In genomic region chr3:43448098-43448497, GRCh38 we compare ENCODE assay signal across 13 cellular contexts.
DNase-seq lines count a peak whose midpoint lies in the region; ATAC-seq lines count a peak whose summit lies in the region.
"Had no signal": no experiment of that assay in that cellular context is flagged by ENCODE, and none has a peak within 500 bp of the region (broad histone marks: within the 10 kb centered on the region; RNA-seq: fewer than 3 reads in every experiment).

No MANE protein-coding gene starts in this region.

- H3K9me2 ChIP-seq in Karpas-422 (replicated peaks; ENCODE audit: insufficient read depth, low read length), result no peaks in the 10 kb centered on the region

- no peaks in the 10 kb centered on the region for H3K9me3 Mint-ChIP-seq in activated naive CD4-positive, alpha-beta T cell treated with anti-CD3 and anti-CD28 coated beads for 36 hours
- H3K9me3 Mint-ChIP-seq: CD4-positive, alpha-beta T cell; GM23338 had no signal

- H3K4me1 ChIP-seq in Karpas-422 (ENCODE audit: low read length), result no peaks in the 10 kb centered on the region
- H3K4me1 ChIP-seq: Caco-2 had no signal

- H3K27me3 Mint-ChIP-seq in activated naive CD4-positive, alpha-beta T cell treated with anti-CD3 and anti-CD28 coated beads for 36 hours (ENCODE audit: low read depth), result no peaks in the 10 kb centered on the region
- no peaks in the 10 kb centered on the region for H3K27me3 Mint-ChIP-seq in T-helper 17 cell
- H3K27me3 Mint-ChIP-seq: CD4-positive, alpha-beta T cell had no signal

- no peaks in the 10 kb centered on the region for H3K79me2 ChIP-seq in Karpas-422 (ENCODE audit: low read length)

- no peak for ATAC-seq in T-helper 17 cell
- ATAC-seq: GM23338 had no signal

- H3K4me3 ChIP-seq in Karpas-422 (ENCODE audit: low read length), result no peak overlapping the region
- H3K4me3 ChIP-seq: GM23338 had no signal

- H3K36me3 ChIP-seq in Karpas-422 (ENCODE audit: insufficient read depth, low read length), result no peaks in the 10 kb centered on the region

- H3K9me3 ChIP-seq in Karpas-422 (ENCODE audit: low read length) (no peaks in the 10 kb centered on the region), T-helper 17 cell (ENCODE audit: control insufficient read depth, low read length, poor library complexity, severe bottlenecking) (no peaks in the 10 kb centered on the region)
- H3K9me3 ChIP-seq: Caco-2 had no signal

- no peaks in the 10 kb centered on the region for H3K27me3 ChIP-seq in Karpas-422 (ENCODE audit: low read length)

- no peak overlapping the region for H2AFZ ChIP-seq in Karpas-422 (ENCODE audit: low read length)
- H2AFZ ChIP-seq: GM23338 had no signal

- no peak overlapping the region for H3K4me2 ChIP-seq in Karpas-422 (ENCODE audit: low read depth, low read length, poor library complexity, severe bottlenecking)
- H3K4me2 ChIP-seq: GM23338 had no signal

- H3K27ac Mint-ChIP-seq in activated naive CD4-positive, alpha-beta T cell treated with anti-CD3 and anti-CD28 coated beads for 36 hours, result no peak overlapping the region
- H3K27ac Mint-ChIP-seq in T-helper 17 cell, result peak overlapping the region; percentile 24
- H3K27ac Mint-ChIP-seq: CD4-positive, alpha-beta T cell; GM23338 had no signal

- CTCF ChIA-PET in activated naive CD4-positive, alpha-beta T cell treated with anti-CD3 and anti-CD28 coated beads for 36 hours (lab: Charles Lee), result no interaction called here

- H4K20me1 ChIP-seq in Karpas-422 (ENCODE audit: insufficient read depth, low read depth, low read length), result no peaks in the 10 kb centered on the region

- intact Hi-C loops in activated naive CD4-positive, alpha-beta T cell treated with anti-CD3 and anti-CD28 coated beads for 36 hours (cut with micrococcal nuclease), result no loop called here

- peaks cover 7% of the 10 kb centered on the region for H3K4me1 Mint-ChIP-seq in activated naive CD4-positive, alpha-beta T cell treated with anti-CD3 and anti-CD28 coated beads for 36 hours (ENCODE audit: low read depth)
- no peaks in the 10 kb centered on the region for H3K4me1 Mint-ChIP-seq in T-helper 17 cell
- H3K4me1 Mint-ChIP-seq: GM23338 had no signal

- no peak overlapping the region for H3K27ac ChIP-seq in Karpas-422 (ENCODE audit: low read length)
- H3K27ac ChIP-seq: C4-2B had no signal

- no peaks in the 10 kb centered on the region for H3K36me3 Mint-ChIP-seq in activated naive CD4-positive, alpha-beta T cell treated with anti-CD3 and anti-CD28 coated beads for 36 hours (ENCODE audit: low read depth)
- H3K36me3 Mint-ChIP-seq in T-helper 17 cell (ENCODE audit: low read depth), result no peaks in the 10 kb centered on the region

- H3K4me3 Mint-ChIP-seq in activated naive CD4-positive, alpha-beta T cell treated with anti-CD3 and anti-CD28 coated beads for 36 hours, result no peak overlapping the region
- no peak overlapping the region for H3K4me3 Mint-ChIP-seq in T-helper 17 cell
- H3K4me3 Mint-ChIP-seq: CD4-positive, alpha-beta T cell; GM23338 had no signal

- peak; percentile 19 for DNase-seq in activated naive CD4-positive, alpha-beta T cell treated with anti-CD3 and anti-CD28 coated beads for 36 hours
- DNase-seq in activated naive CD4-positive, alpha-beta T cell treated with anti-CD3 and anti-CD28 coated beads, Interleukin-2, amount 50 U/mL, for 16 hours, result no peak
- DNase-seq in Karpas-422 (peak; percentile 29), T-helper 17 cell (no peak), UCSD-AML1 (lab: John Stamatoyannopoulos, UW; ENCODE audit: unreplicated experiment) (no peak)
- DNase-seq in activated CD4-positive, alpha-beta T cell treated with anti-CD3 and anti-CD28 coated beads, Interleukin-2, amount 50 U/mL, for 1 hour, result no peak
- DNase-seq: ACHN; AML-193; Caco-2; CD4-positive, alpha-beta T cell; HCEC 1CT had no signal

- H3K9ac ChIP-seq in Karpas-422 (ENCODE audit: low read length), result no peak overlapping the region

Comparison
In these comparisons a context has a peak if more than half of its experiments do, and no peak if none do; other contexts are left out.
1. DNase-seq: peak in activated naive CD4-positive, alpha-beta T cell treated with anti-CD3 and anti-CD28 coated beads for 36 hours (single experiment) and Karpas-422 (single experiment); none in activated naive CD4-positive, alpha-beta T cell treated with anti-CD3 and anti-CD28 coated beads, Interleukin-2, amount 50 U/mL, for 16 hours (single experiment), T-helper 17 cell (0 of 3), activated CD4-positive, alpha-beta T cell treated with anti-CD3 and anti-CD28 coated beads, Interleukin-2, amount 50 U/mL, for 1 hour (single experiment) and UCSD-AML1 (single experiment).